In genomic region chr7:7180725-7181428, GRCh38 we compare ENCODE assay signal across 8 cellular contexts. TPM values are rescaled to one million over a fixed set of nuclear protein-coding genes. Genes with fewer than 3 reads are reported as not detected.
DNase-seq lines count a peak whose midpoint lies in the region; ATAC-seq and TF ChIP-seq lines count a peak whose summit lies in the region.

No MANE protein-coding gene starts in this region.

- no peaks in the 10 kb centered on the region for H3K9me3 ChIP-seq in ES-I3 (ENCODE audit: control insufficient read depth, insufficient read depth, low read length)
- no peaks in the 10 kb centered on the region for H3K9me3 ChIP-seq in Panc1 (ENCODE audit: control insufficient read depth, insufficient read depth, low read depth, low read length)
- H3K9me3 ChIP-seq in esophagus (ENCODE audit: control insufficient read depth in 2 of 2, insufficient read depth in 1 of 2, low read depth in 1 of 2, low read length in 1 of 2), result no peaks in the 10 kb centered on the region
- H3K9me3 ChIP-seq in psoas muscle, result no peaks in the 10 kb centered on the region

- DNase-seq in Panc1 (ENCODE audit: low read depth, low spot score) (no peak), psoas muscle (peak in 1 of 2 donors; percentile 10), NCI-H1105 treated with DMSO at 0.1 percent for 48 hours (lab: John Stamatoyannopoulos, UW) (no peak), NCI-H2171 treated with DMSO at 0.1 percent for 48 hours (lab: John Stamatoyannopoulos, UW) (no peak), NCI-H146 (lab: John Stamatoyannopoulos, UW) (no peak)

- in situ Hi-C loops in Panc1 (cut with HindIII; ENCODE audit: low pct_unique_long_range_greater_than_20kb, low sequenced_read_pairs), result no loop called here

- H3K27me3 ChIP-seq in Panc1 (ENCODE audit: control insufficient read depth, insufficient read depth, low read length), result no peaks in the 10 kb centered on the region
- no peaks in the 10 kb centered on the region for H3K27me3 ChIP-seq in esophagus (ENCODE audit: control insufficient read depth in 1 of 2, insufficient read depth in 2 of 2, low read length in 2 of 2)
- no peaks in the 10 kb centered on the region for H3K27me3 ChIP-seq in psoas muscle (ENCODE audit: insufficient read depth in 3 of 3, low read length in 2 of 3)

- 87 to 90% methylated on average over 8 of the region's 8 CpGs for WGBS in esophagus, 2 donors
- WGBS in psoas muscle, 3 donors, result 89 to 91% (median 89%) methylated on average over 8 of the region's 8 CpGs

- TF ChIP-seq CTCF in Panc1 (IDR thresholded peaks at IDR 0.05), result no peak
- no peak for TF ChIP-seq CTCF in psoas muscle (IDR thresholded peaks at IDR 0.05)

- H3K4me1 ChIP-seq in ES-I3 (ENCODE audit: insufficient read depth, low read length) (peaks cover 25% of the 10 kb centered on the region), Panc1 (ENCODE audit: control insufficient read depth, insufficient read depth, low read length) (peaks cover 26% of the 10 kb centered on the region), esophagus (ENCODE audit: control insufficient read depth in 2 of 2, insufficient read depth in 2 of 2, low read length in 1 of 2) (peaks cover 0 to 6% of the 10 kb centered on the region in 2 donors), psoas muscle (peaks cover 22% of the 10 kb centered on the region)

- peak overlapping the region; percentile 94; the same call in 1 of the 2 replicates for H3K27ac ChIP-seq in Panc1 (ENCODE audit: low read length)
- peak overlapping the region; percentile 31 to 98 for H3K27ac ChIP-seq in esophagus (ENCODE audit: low read depth in 2 of 2, low read length in 1 of 2)
- H3K27ac ChIP-seq in psoas muscle, result peak overlapping the region; percentile 96

- CTCF ChIA-PET in Panc1 (lab: Charles Lee), result no interaction called here

- POLR2A ChIA-PET in Panc1 (lab: Charles Lee), result interaction anchor here (0.6 kb wide), 1 partner anchor 16 kb away, joined by 3 read pairs; no protein-coding TSS in a partner anchor

- H3K36me3 ChIP-seq in ES-I3 (ENCODE audit: insufficient read depth, low read length) (no peaks in the 10 kb centered on the region), Panc1 (ENCODE audit: control insufficient read depth, insufficient read depth, low read length) (peaks cover 6% of the 10 kb centered on the region; the same call in 1 of the 2 replicates), esophagus (ENCODE audit: control insufficient read depth in 2 of 2, insufficient read depth in 2 of 2, low read length in 1 of 2) (peaks cover 0 to 3% of the 10 kb centered on the region in 2 donors), psoas muscle (ENCODE audit: insufficient read depth in 1 of 2, low read depth in 1 of 2) (no peaks in the 10 kb centered on the region)

- intact Hi-C loops in Panc1 (cut with micrococcal nuclease; ENCODE audit: unreplicated experiment) (loop anchor here (10.0 kb wide), 1 partner anchor 234 kb away; no protein-coding TSS in a partner anchor), psoas muscle (cut with DNase I) (loop anchor here in 1 of 2 donors (10.0 kb wide), 1 partner anchor 384 kb away; the partner anchor contains the start of gene MIOS)

- peak overlapping the region; percentile 62; the same call in 1 of the 2 replicates for H3K9ac ChIP-seq in ES-I3 (ENCODE audit: low read depth, low read length)

- H3K4me3 ChIP-seq in Panc1 (ENCODE audit: low read depth in 2 of 2, low read length in 2 of 2) (peak overlapping the region; percentile 68 to 93; a peak in 3 of 4 replicates), esophagus (ENCODE audit: low read depth in 1 of 2, low read length in 2 of 2) (peak overlapping the region in 1 of 2 donors; percentile 71), psoas muscle (peak overlapping the region; percentile 94)

- no TSS peak for BruUV-seq in Panc1 (replicated peaks; lab: Mats Ljungman, UMichigan)

- ATAC-seq in Panc1 (no peak), psoas muscle (no peak), HG03469 (IDR thresholded peaks at IDR 0.05; ENCODE audit: unreplicated experiment) (no peak)

RNA-seq across cellular contexts. Expression of gene C1GALT1, which starts 1.5 kb away (rescaled TPM):
- total RNA-seq in Panc1 (2021; ENCODE audit: unreplicated experiment) (54.5 TPM), psoas muscle (10 to 100 TPM; 12.5 to 23.3 (median 15.2) TPM)
- polyA plus RNA-seq in Panc1 (2012; ENCODE audit: insufficient read length), result 17.6 TPM
- polyA plus RNA-seq in esophagus (10 to 100 TPM; 14.3 to 17.1 TPM), psoas muscle (10 to 100 TPM in 1 of 3 donors, 1 to 10 TPM in 2; 3.9 to 18.8 (median 6.2) TPM)
